Comparison of ENCODE assay signal across 8 cellular contexts in genomic region chr1:198158766-198159589, GRCh38. TPM values are rescaled to one million over a fixed set of nuclear protein-coding genes. Genes with fewer than 3 reads are reported as not detected.
DNase-seq lines count a peak whose midpoint lies in the region; ATAC-seq, FAIRE-seq and TF ChIP-seq lines count a peak whose summit lies in the region.

No MANE protein-coding gene starts in this region.

- no peaks in the 10 kb centered on the region for H3K9me3 ChIP-seq in parathyroid adenoma (ENCODE audit: control insufficient read depth, low read length)
- no peaks in the 10 kb centered on the region for H3K9me3 ChIP-seq in tibial artery

- peak; percentile 74 for FAIRE-seq in GM12891 (lab: Jason Lieb, UNC)

- peak overlapping the region; percentile 97 for H3K27ac Mint-ChIP-seq in activated naive CD8-positive, alpha-beta T cell treated with anti-CD3 and anti-CD28 coated beads for 36 hours

- peaks cover 40% of the 10 kb centered on the region for H3K4me1 Mint-ChIP-seq in activated naive CD8-positive, alpha-beta T cell treated with anti-CD3 and anti-CD28 coated beads for 36 hours

- H3K36me3 Mint-ChIP-seq in activated naive CD8-positive, alpha-beta T cell treated with anti-CD3 and anti-CD28 coated beads for 36 hours, result peaks cover 10% of the 10 kb centered on the region

- intact Hi-C loops in Right ventricle myocardium superior (cut with DNase I) (loop anchor here (10.0 kb wide), 1 partner anchor 46 kb away; no protein-coding TSS in a partner anchor), tibial artery (cut with DNase I; ENCODE audit: low total_unique reads) (no loop called here)

- DNase-seq in GM12891 (ENCODE audit: insufficient read length, low spot score), result peak; percentile 49
- DNase-seq in NCI-H128 (lab: John Stamatoyannopoulos, UW; ENCODE audit: unreplicated experiment), result peak; percentile 86
- DNase-seq in SKM-1 treated with dmso at 0.1 percent for 144 hours (lab: John Stamatoyannopoulos, UW; ENCODE audit: unreplicated experiment), result peak; percentile 94
- DNase-seq in activated naive CD8-positive, alpha-beta T cell treated with anti-CD3 and anti-CD28 coated beads for 36 hours, result peak; percentile 88
- DNase-seq in Right ventricle myocardium superior, result peak; percentile 94
- DNase-seq in tibial artery, result peak; percentile 83 to 93

- no peaks in the 10 kb centered on the region for H3K27me3 ChIP-seq in parathyroid adenoma (ENCODE audit: control insufficient read depth, insufficient read depth, low read length)
- H3K27me3 ChIP-seq in tibial artery, result no peaks in the 10 kb centered on the region

- H3K27ac ChIP-seq in parathyroid adenoma (peak overlapping the region; percentile 79), tibial artery (peak overlapping the region; percentile 96 to 100)

- no peak for TF ChIP-seq CTCF in parathyroid adenoma (IDR thresholded peaks at IDR 0.05)
- no peak for TF ChIP-seq CTCF in tibial artery (IDR thresholded peaks at IDR 0.05)

- H3K79me2 ChIP-seq in parathyroid adenoma, result peaks cover 23% of the 10 kb centered on the region

- peak overlapping the region; percentile 97 for H3K4me3 Mint-ChIP-seq in activated naive CD8-positive, alpha-beta T cell treated with anti-CD3 and anti-CD28 coated beads for 36 hours

- H3K27me3 Mint-ChIP-seq in activated naive CD8-positive, alpha-beta T cell treated with anti-CD3 and anti-CD28 coated beads for 36 hours, result no peaks in the 10 kb centered on the region

- H3K9ac ChIP-seq in parathyroid adenoma, result no peak overlapping the region

- H3K4me3 ChIP-seq in parathyroid adenoma (ENCODE audit: low read depth, low read length) (peak overlapping the region; percentile 84), tibial artery (peak overlapping the region; percentile 74 to 87)

- no peaks in the 10 kb centered on the region for H3K9me3 Mint-ChIP-seq in activated naive CD8-positive, alpha-beta T cell treated with anti-CD3 and anti-CD28 coated beads for 36 hours

- ATAC-seq in HG02763 (IDR thresholded peaks at IDR 0.05; ENCODE audit: unreplicated experiment), result peak; percentile 70
- peak; percentile 88 for ATAC-seq in Right ventricle myocardium superior (ENCODE audit: poor library complexity)

- no peaks in the 10 kb centered on the region for H3K36me3 ChIP-seq in parathyroid adenoma (ENCODE audit: control insufficient read depth, insufficient read depth, low read length)
- H3K36me3 ChIP-seq in tibial artery, result no peaks in the 10 kb centered on the region

- H3K4me1 ChIP-seq in parathyroid adenoma, result no peaks in the 10 kb centered on the region
- H3K4me1 ChIP-seq in tibial artery, result peaks cover 0 to 69% (median 39%) of the 10 kb centered on the region in 4 donors

- H2AFZ ChIP-seq in parathyroid adenoma, result peak overlapping the region; percentile 70

- peak; percentile 83 for TF ChIP-seq POLR2A in GM12891 (IDR thresholded peaks at IDR 0.05; ENCODE audit: low read depth, low read length)

- peak overlapping the region; percentile 88 for H3K4me2 ChIP-seq in parathyroid adenoma (ENCODE audit: low read length)

TF ChIP-seq in GM12891, 5 proteins besides CTCF, POLR2A, EP300 and RAD21:
- TF ChIP-seq PAX5 (IDR thresholded peaks at IDR 0.05; ENCODE audit: insufficient read depth, low read length, severe bottlenecking), result no peak
- peak; percentile 81 for TF ChIP-seq POLR2AphosphoS5 (IDR thresholded peaks at IDR 0.05; ENCODE audit: low read depth, low read length)
- TF ChIP-seq POU2F2 (IDR thresholded peaks at IDR 0.05; ENCODE audit: low read depth, low read length), result peak; percentile 33; the same call in 1 of the 2 replicates
- no peak for TF ChIP-seq SPI1 (IDR thresholded peaks at IDR 0.05; ENCODE audit: low read depth, low read length)
- TF ChIP-seq TAF1 (IDR thresholded peaks at IDR 0.05; ENCODE audit: low read depth, low read length), result peak; percentile 66

RNA-seq across cellular contexts. Expression of gene NEK7, which starts 2.2 kb away (rescaled TPM):
- 9.0 TPM for polyA plus RNA-seq in GM12891 (2012; ENCODE audit: low read depth, missing spikeins)
- total RNA-seq in activated naive CD8-positive, alpha-beta T cell treated with anti-CD3 and anti-CD28 coated beads for 36 hours, result 10 to 100 TPM; 56.1 to 57.4 TPM
- 185 TPM for total RNA-seq in Right ventricle myocardium superior

Comparison
In these comparisons a context has a peak if more than half of its experiments do, and no peak if none do; other contexts are left out.
1. Peak in every context shown above with its lines: DNase-seq, ATAC-seq, H3K4me3 ChIP-seq and H3K27ac ChIP-seq.